ENCODE assay signal across 8 cellular contexts in genomic region chr10:122468923-122469781, GRCh38. TPM values are rescaled to one million over a fixed set of nuclear protein-coding genes. Genes with fewer than 3 reads are reported as not detected.
DNase-seq lines count a peak whose midpoint lies in the region; ATAC-seq and TF ChIP-seq lines count a peak whose summit lies in the region.

No MANE protein-coding gene starts in this region.

- no peaks in the 10 kb centered on the region for H3F3A ChIP-seq in PC-3 (ENCODE audit: low read length, unreplicated experiment)

- H3K9me3 ChIP-seq in PC-3 (ENCODE audit: low read length), result no peaks in the 10 kb centered on the region
- no peaks in the 10 kb centered on the region for H3K9me3 ChIP-seq in trophoblast cell (ENCODE audit: insufficient read depth, low read depth, low read length)

- H2BK5ac ChIP-seq in trophoblast cell (ENCODE audit: low read depth, low read length, poor library complexity), result no peak overlapping the region

- DNase-seq in COR-L47 (lab: John Stamatoyannopoulos, UW) (peak; percentile 15), PC-3 (peak; percentile 91), fibroblast of mammary gland (ENCODE audit: low read depth) (peak; percentile 100), trophoblast cell (peak; percentile 69 to 96), NCI-H1105 (lab: John Stamatoyannopoulos, UW) (no peak)
- no peak for DNase-seq in activated T-cell treated with anti-CD3 and anti-CD28 coated beads, Interleukin-2, amount 50 U/mL, for 48 hours
- DNase-seq in activated CD4-positive, alpha-beta T cell treated with anti-CD3 and anti-CD28 coated beads for 48 hours, result no peak

- H3K27ac ChIP-seq in PC-3 (ENCODE audit: low read length), result peak overlapping the region; percentile 74
- H3K27ac ChIP-seq in trophoblast cell (ENCODE audit: low read depth, low read length), result no peak overlapping the region

- CTCF ChIA-PET in PC-3 (lab: Charles Lee), result interaction anchor here (0.5 to 1.1 kb wide), 6 partner anchors 26 to 1110 kb away, joined by 3 to 9 read pairs (median 4); no protein-coding TSS in a partner anchor

- H4K8ac ChIP-seq in trophoblast cell (ENCODE audit: low read depth, low read length), result no peak overlapping the region

- no CpG with 5 or more reads among the region's 11 CpGs for WGBS in trophoblast cell (ENCODE audit: extremely low coverage, insufficient coverage, insufficient read length)

- ATAC-seq in PC-3 (peak; percentile 88), HG03139 (IDR thresholded peaks at IDR 0.05; ENCODE audit: unreplicated experiment) (no peak)

- H3K4me2 ChIP-seq in PC-3 (ENCODE audit: low read length) (peak overlapping the region; percentile 42), trophoblast cell (ENCODE audit: low read length) (no peak overlapping the region)

- BruUV-seq in PC-3 (replicated peaks; lab: Mats Ljungman, UMichigan), result no TSS peak

- no peak overlapping the region for H3K4ac ChIP-seq in trophoblast cell (ENCODE audit: low read depth, low read length)

- no peak overlapping the region for H3K18ac ChIP-seq in trophoblast cell (ENCODE audit: low read length)

- no peak overlapping the region for H3K14ac ChIP-seq in trophoblast cell (ENCODE audit: low read length)

- H3K27me3 ChIP-seq in PC-3 (ENCODE audit: low read length), result no peaks in the 10 kb centered on the region
- no peaks in the 10 kb centered on the region for H3K27me3 ChIP-seq in trophoblast cell (ENCODE audit: insufficient read depth, low read length)

- peaks cover 27% of the 10 kb centered on the region for H3K4me1 ChIP-seq in PC-3 (ENCODE audit: insufficient read depth, low read length)
- H3K4me1 ChIP-seq in trophoblast cell (ENCODE audit: control insufficient read depth in 1 of 2, insufficient read depth in 2 of 2, low read length in 2 of 2), result peaks cover 3 to 6% of the 10 kb centered on the region in 2 experiments

- no peak overlapping the region for H2BK12ac ChIP-seq in trophoblast cell (ENCODE audit: low read length)

- H3K36me3 ChIP-seq in PC-3 (ENCODE audit: low read depth, low read length), result no peaks in the 10 kb centered on the region
- peaks cover 0 to 3% of the 10 kb centered on the region in 2 experiments for H3K36me3 ChIP-seq in trophoblast cell (ENCODE audit: control insufficient read depth in 1 of 2, insufficient read depth in 2 of 2, low read length in 2 of 2)

- H3K9ac ChIP-seq in PC-3 (ENCODE audit: low read length) (no peak overlapping the region), trophoblast cell (ENCODE audit: low read length) (no peak overlapping the region)

- H4K20me1 ChIP-seq in PC-3 (ENCODE audit: low read length), result no peaks in the 10 kb centered on the region

- H3K23ac ChIP-seq in trophoblast cell (ENCODE audit: low read length), result no peak overlapping the region

- no peak overlapping the region for H4K12ac ChIP-seq in trophoblast cell (ENCODE audit: low read depth, low read length)

- H3K4me3 ChIP-seq in PC-3 (ENCODE audit: low read length) (no peak overlapping the region), fibroblast of mammary gland (ENCODE audit: control insufficient read depth, low read depth, low read length) (no peak overlapping the region), trophoblast cell (ENCODE audit: low read depth, low read length) (no peak overlapping the region)

- H4K91ac ChIP-seq in trophoblast cell (ENCODE audit: low read depth, low read length), result no peak overlapping the region

- no peak overlapping the region for H2AK5ac ChIP-seq in trophoblast cell (ENCODE audit: low read length)

- H2AFZ ChIP-seq in PC-3 (ENCODE audit: low read length) (no peak overlapping the region), trophoblast cell (ENCODE audit: insufficient read depth, low read length, poor library complexity) (no peak overlapping the region)

- H2BK120ac ChIP-seq in trophoblast cell (ENCODE audit: insufficient read depth, low read length, poor library complexity), result no peak overlapping the region

- POLR2A ChIA-PET in PC-3 (lab: Charles Lee; ENCODE audit: unreplicated experiment), result no interaction called here

- intact Hi-C loops in PC-3 (cut with micrococcal nuclease), result loop anchor here (5.0 kb wide), 1 partner anchor 98 kb away; no protein-coding TSS in a partner anchor

- H3K79me1 ChIP-seq in trophoblast cell (ENCODE audit: low read length), result peaks cover 2% of the 10 kb centered on the region

- H3K79me2 ChIP-seq in PC-3 (ENCODE audit: low read length) (no peaks in the 10 kb centered on the region), trophoblast cell (ENCODE audit: control insufficient read depth, insufficient read depth, low read length, poor library complexity) (no peaks in the 10 kb centered on the region)

- TF ChIP-seq CTCF in PC-3 (conservative IDR thresholded peaks at IDR 0.05; ENCODE audit: low read depth, low read length), result 0 out of 2 replicates have a peak, but pooled peaks have one; percentile 18
- no peak for TF ChIP-seq CTCF in fibroblast of mammary gland (conservative IDR thresholded peaks at IDR 0.05; ENCODE audit: control insufficient read depth, insufficient read depth, low read depth, low read length)

- no peaks in the 10 kb centered on the region for H3K9me2 ChIP-seq in PC-3 (replicated peaks; ENCODE audit: low read length)

RNA-seq across cellular contexts. Expression of gene HTRA1, which starts 7.8 kb away (rescaled TPM):
- 18.6 and 21.3 TPM in 2 replicates for total RNA-seq in PC-3 (2014; rRNA removed)
- polyA plus RNA-seq in trophoblast cell (2013), result 135 and 141 TPM in 2 replicates

RNA-seq across cellular contexts. Expression of gene ARMS2, which starts 14.7 kb away (rescaled TPM):
- not detected in 2 replicates for total RNA-seq in PC-3 (2014; rRNA removed)
- polyA plus RNA-seq in trophoblast cell (2013), result 0.07 and 0.12 TPM in 2 replicates

Comparison
In these comparisons a context has a peak if more than half of its experiments do, and no peak if none do; other contexts are left out.
1. DNase-seq: peak in COR-L47 (single experiment), PC-3 (single experiment), fibroblast of mammary gland (single experiment) and trophoblast cell (2 of 2); none in activated T-cell treated with anti-CD3 and anti-CD28 coated beads, Interleukin-2, amount 50 U/mL, for 48 hours (0 of 2), activated CD4-positive, alpha-beta T cell treated with anti-CD3 and anti-CD28 coated beads for 48 hours (single experiment) and NCI-H1105 (single experiment).